In the genomic region with DNA sequence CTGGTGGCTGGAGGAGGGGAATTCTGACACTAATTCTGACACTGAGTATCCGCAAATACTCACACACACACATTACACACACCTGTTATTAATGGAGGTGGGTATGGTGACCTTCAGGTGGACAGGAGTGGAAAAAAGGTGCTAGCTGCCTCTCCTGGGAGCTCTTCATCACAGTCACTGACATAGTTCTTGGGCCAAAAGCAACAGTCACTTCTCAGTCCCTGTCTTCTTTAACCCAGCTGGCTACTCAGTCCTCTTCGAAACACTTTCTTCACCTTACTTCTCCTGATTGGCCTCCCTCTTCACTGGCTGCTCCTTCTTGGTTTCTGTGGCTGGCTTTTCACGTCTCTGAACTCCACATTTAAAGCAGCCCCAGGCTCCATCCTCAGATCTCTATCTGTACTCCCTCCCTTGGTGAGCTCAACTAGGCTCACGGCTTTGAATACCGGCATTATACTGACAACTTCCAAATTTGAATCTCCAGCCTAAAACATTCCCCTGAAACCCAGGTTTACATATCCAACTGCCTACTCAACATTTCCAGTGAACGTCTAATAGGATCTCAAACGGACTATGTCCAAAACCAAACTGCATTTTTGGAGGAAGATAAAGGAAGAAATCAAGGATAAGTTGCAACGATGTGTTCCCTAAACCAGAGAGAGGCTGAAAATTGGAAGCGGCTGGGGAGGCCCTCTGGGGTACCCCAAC, we compare ENCODE assay signal across 16 cellular contexts. TPM values are rescaled to one million over a fixed set of nuclear protein-coding genes. Genes with fewer than 3 reads are reported as not detected.
DNase-seq lines count a peak whose midpoint lies in the region; ATAC-seq and TF ChIP-seq lines count a peak whose summit lies in the region.
"Had no signal": no experiment of that assay in that cellular context is flagged by ENCODE, and none has a peak within 500 bp of the region (broad histone marks: within the 10 kb centered on the region; RNA-seq: fewer than 3 reads in every experiment).

No MANE protein-coding gene starts in this region.

- no peaks in the 10 kb centered on the region for H3K9me3 ChIP-seq in skeletal muscle satellite cell (replicated peaks; ENCODE audit: low read length)

- peaks cover 42% of the 10 kb centered on the region for H3K4me1 ChIP-seq in skeletal muscle satellite cell (ENCODE audit: control insufficient read depth, insufficient read depth, low read length)

- in situ Hi-C loops in brain microvascular endothelial cell (cut with HindIII; ENCODE audit: low pct_ligation_motif_present, low sequenced_read_pairs): no loop called here

- H3K27me3 ChIP-seq in brain microvascular endothelial cell (replicated peaks) (no peaks in the 10 kb centered on the region), skeletal muscle satellite cell (ENCODE audit: control insufficient read depth, insufficient read depth, low read length) (no peaks in the 10 kb centered on the region)

- H3K4me3 ChIP-seq in brain microvascular endothelial cell (ENCODE audit: low read depth, low read length): no peak overlapping the region
- H3K4me3 ChIP-seq in skeletal muscle satellite cell (ENCODE audit: low read length): no peak overlapping the region
- H3K4me3 ChIP-seq: lung had no signal

- TF ChIP-seq CTCF in brain microvascular endothelial cell (IDR thresholded peaks at IDR 0.05; ENCODE audit: low read depth, low read length, missing control alignments): no peak

- DNase-seq in EL (peak; percentile 31), brain microvascular endothelial cell (no peak), NCI-H187 (lab: John Stamatoyannopoulos, UW) (no peak)
- DNase-seq: activated CD4-positive, alpha-beta T cell treated with anti-CD3 and anti-CD28 coated beads for 36 hours; CD4-positive, alpha-beta memory T cell; GF-D8; immature natural killer cell; KG1; NCI-H1436; NCI-H345; T-helper 9 cell had no signal

- ATAC-seq in GM19023 (IDR thresholded peaks at IDR 0.05; ENCODE audit: unreplicated experiment) (peak; percentile 16), GM19395 (IDR thresholded peaks at IDR 0.05; ENCODE audit: unreplicated experiment) (no peak), GM19351 (IDR thresholded peaks at IDR 0.05; ENCODE audit: unreplicated experiment) (no peak)

- H3K36me3 ChIP-seq in brain microvascular endothelial cell (replicated peaks) (no peaks in the 10 kb centered on the region), skeletal muscle satellite cell (ENCODE audit: insufficient read depth, low read length) (no peaks in the 10 kb centered on the region)

- peak overlapping the region; percentile 46 for H3K27ac ChIP-seq in brain microvascular endothelial cell

- no peak overlapping the region for H3K9ac ChIP-seq in skeletal muscle satellite cell (ENCODE audit: low read depth, low read length)

- H3K4me2 ChIP-seq in skeletal muscle satellite cell (ENCODE audit: low read length): peak overlapping the region; percentile 37

RNA-seq across cellular contexts. Expression of a gene that starts 53.2 kb away (rescaled TPM):
- 12.4 and 21.6 TPM in 2 replicates for total RNA-seq in skeletal muscle satellite cell (2012; rRNA removed)
